Comparison of ENCODE assay signal across 13 cellular contexts in genomic region chr4:140806175-140806574, GRCh38. TPM values are rescaled to one million over a fixed set of nuclear protein-coding genes. Genes with fewer than 3 reads are reported as not detected.
DNase-seq lines count a peak whose midpoint lies in the region; ATAC-seq, FAIRE-seq and TF ChIP-seq lines count a peak whose summit lies in the region.
"Had no signal": no experiment of that assay in that cellular context is flagged by ENCODE, and none has a peak within 500 bp of the region (broad histone marks: within the 10 kb centered on the region; RNA-seq: fewer than 3 reads in every experiment).

No MANE protein-coding gene starts in this region.

- no peak for FAIRE-seq in D721Med (lab: Jason Lieb, UNC)
- FAIRE-seq: islet of Langerhans had no signal

- H3K4me1 ChIP-seq in spleen = peaks cover 7 to 88% (median 48%) of the 10 kb centered on the region in 6 donors

- 71 to 78% (median 76%) methylated on average over 4 of the region's 4 CpGs for WGBS in spleen, 5 donors

- no peaks in the 10 kb centered on the region for H3K36me3 ChIP-seq in spleen
- H3K36me3 ChIP-seq: stomach had no signal

- TF ChIP-seq CTCF in spleen (IDR thresholded peaks at IDR 0.05 in 8 of 11, conservative IDR thresholded peaks at IDR 0.05 in 3 of 11) = no peak
- no peak for TF ChIP-seq CTCF in D721Med (IDR thresholded peaks at IDR 0.05; ENCODE audit: insufficient read depth, missing control alignments)

- H3K27ac ChIP-seq in spleen (peak overlapping the region in 7 of 8 donors; percentile 41 to 86 (median 79)), caudate nucleus (ENCODE audit: low read depth, low read length) (no peak overlapping the region)
- H3K27ac ChIP-seq: stomach had no signal

- ATAC-seq in GM18907 (IDR thresholded peaks at IDR 0.05; ENCODE audit: unreplicated experiment) (peak; percentile 78), GM21786 (IDR thresholded peaks at IDR 0.05; ENCODE audit: unreplicated experiment) (peak; percentile 76), HG03280 (IDR thresholded peaks at IDR 0.05; ENCODE audit: unreplicated experiment) (peak; percentile 66)
- ATAC-seq: T-cell had no signal

- DNase-seq in spleen (no peak), islet precursor cell (no peak), caudate nucleus (lab: John Stamatoyannopoulos, UW) (no peak), D721Med (ENCODE audit: insufficient read length, low spot score) (no peak)
- DNase-seq: KBM-7; NCI-H446; stimulated activated CD4-positive, alpha-beta T cell treated with anti-CD3 and anti-CD28 coated beads, Interleukin-15, amount 100 ng/mL, for 24 hours; stomach; T-cell had no signal

- H3K9me3 ChIP-seq in spleen = no peaks in the 10 kb centered on the region
- H3K9me3 ChIP-seq: stomach had no signal

- H3K4me3 ChIP-seq in spleen = no peak overlapping the region
- H3K4me3 ChIP-seq: stomach had no signal

- intact Hi-C loops in spleen (cut with DNase I; ENCODE audit: low total_unique reads) = no loop called here

- no peak for TF ChIP-seq POLR2A in spleen (IDR thresholded peaks at IDR 0.05)

- no peaks in the 10 kb centered on the region for H3K27me3 ChIP-seq in spleen (replicated peaks in 1 of 7)
- H3K27me3 ChIP-seq: stomach had no signal

RNA-seq across cellular contexts. Expression of gene TBC1D9, which starts 50.0 kb away (rescaled TPM):
- total RNA-seq in spleen = 10 to 100 TPM; 73.5 to 99.1 (median 81.2) TPM
- 10 to 100 TPM; 11.6 to 31.2 (median 26.4) TPM for polyA plus RNA-seq in spleen
